ENCODE assay signal across 8 cellular contexts in genomic region chr5:117454716-117455212, GRCh38.
A peak's percentile ranks its signal among the peaks of the same experiment; 100 is the strongest.
DNase-seq lines count a peak whose midpoint lies in the region; ATAC-seq and FAIRE-seq lines count a peak whose summit lies in the region.

No MANE protein-coding gene starts in this region.

- POLR2A ChIA-PET in CD4-positive, alpha-beta memory T cell (lab: Charles Lee; ENCODE audit: partially characterized antibody), result no interaction called here

- H3K27ac ChIP-seq in CD4-positive, alpha-beta memory T cell (ENCODE audit: low read depth, low read length), result no peak overlapping the region

- peak; percentile 65 for FAIRE-seq in GM19239 (lab: Jason Lieb, UNC)

- peak overlapping the region in 7 of 8 donors; percentile 63 to 85 (median 77) for H3K4me3 Mint-ChIP-seq in CD4-positive, alpha-beta memory T cell
- peak overlapping the region; percentile 66 for H3K4me3 Mint-ChIP-seq in activated T-cell treated with anti-CD3 and anti-CD28 coated beads, Interleukin-2, amount 50 U/mL, for 24 hours

- no peaks in the 10 kb centered on the region for H3K27me3 ChIP-seq in CD4-positive, alpha-beta memory T cell (ENCODE audit: insufficient read depth, low read length)

- H3K27ac Mint-ChIP-seq in CD4-positive, alpha-beta memory T cell, result peak overlapping the region in 2 of 7 donors; percentile 25 to 60
- no peak overlapping the region for H3K27ac Mint-ChIP-seq in activated T-cell treated with anti-CD3 and anti-CD28 coated beads, Interleukin-2, amount 50 U/mL, for 24 hours

- no peaks in the 10 kb centered on the region for H3K9me3 ChIP-seq in CD4-positive, alpha-beta memory T cell (ENCODE audit: control insufficient read depth in 1 of 2, low read length in 2 of 2)

- no peaks in the 10 kb centered on the region for H3K9me3 Mint-ChIP-seq in CD4-positive, alpha-beta memory T cell
- no peaks in the 10 kb centered on the region for H3K9me3 Mint-ChIP-seq in activated T-cell treated with anti-CD3 and anti-CD28 coated beads, Interleukin-2, amount 50 U/mL, for 24 hours

- H3K4me1 ChIP-seq in CD4-positive, alpha-beta memory T cell (ENCODE audit: insufficient read depth, low read length), result peaks cover 7% of the 10 kb centered on the region

- CTCF ChIA-PET in CD4-positive, alpha-beta memory T cell (lab: Charles Lee; ENCODE audit: partially characterized antibody), result interaction anchor here (0.6 to 2.2 kb wide), 12 partner anchors 8 to 1502 kb away, joined by 3 to 11 read pairs (median 4); no protein-coding TSS in a partner anchor

- H3K36me3 Mint-ChIP-seq in CD4-positive, alpha-beta memory T cell, result no peaks in the 10 kb centered on the region
- H3K36me3 Mint-ChIP-seq in activated T-cell treated with anti-CD3 and anti-CD28 coated beads, Interleukin-2, amount 50 U/mL, for 24 hours (ENCODE audit: low read depth), result no peaks in the 10 kb centered on the region

- no peaks in the 10 kb centered on the region for H3K36me3 ChIP-seq in CD4-positive, alpha-beta memory T cell (ENCODE audit: insufficient read depth, low read length)

- intact Hi-C loops in CD4-positive, alpha-beta memory T cell (cut with micrococcal nuclease), result no loop called here

- ATAC-seq in HG03175 (IDR thresholded peaks at IDR 0.05; ENCODE audit: unreplicated experiment), result peak; percentile 92

- peaks cover 3 to 17% (median 9%) of the 10 kb centered on the region in 4 donors for H3K4me1 Mint-ChIP-seq in CD4-positive, alpha-beta memory T cell
- peaks cover 7% of the 10 kb centered on the region for H3K4me1 Mint-ChIP-seq in activated T-cell treated with anti-CD3 and anti-CD28 coated beads, Interleukin-2, amount 50 U/mL, for 24 hours (ENCODE audit: low read depth)

- DNase-seq in CD4-positive, alpha-beta memory T cell, result peak in 4 of 5 donors; percentile 36 to 47 (median 46)
- DNase-seq in GM19239 (ENCODE audit: insufficient read length, low spot score) (peak; percentile 13), NCI-H748 (lab: John Stamatoyannopoulos, UW; ENCODE audit: unreplicated experiment) (peak; percentile 74), glomerular visceral epithelial cell (ENCODE audit: extremely low spot score) (peak; percentile 66), retina (peak; percentile 70), amniotic stem cell (lab: John Stamatoyannopoulos, UW) (no peak)
- peak; percentile 61 for DNase-seq in activated T-cell treated with anti-CD3 and anti-CD28 coated beads, Interleukin-2, amount 50 U/mL, for 24 hours

- H3K4me3 ChIP-seq in CD4-positive, alpha-beta memory T cell (ENCODE audit: low read length in 2 of 2), result peak overlapping the region in 1 of 2 donors; percentile 38

- H3K27me3 Mint-ChIP-seq in CD4-positive, alpha-beta memory T cell, result peaks cover 0 to 3% of the 10 kb centered on the region in 2 donors
- peaks cover 6% of the 10 kb centered on the region for H3K27me3 Mint-ChIP-seq in activated T-cell treated with anti-CD3 and anti-CD28 coated beads, Interleukin-2, amount 50 U/mL, for 24 hours
